ENCODE assay signal across 8 cellular contexts in the genomic region with DNA sequence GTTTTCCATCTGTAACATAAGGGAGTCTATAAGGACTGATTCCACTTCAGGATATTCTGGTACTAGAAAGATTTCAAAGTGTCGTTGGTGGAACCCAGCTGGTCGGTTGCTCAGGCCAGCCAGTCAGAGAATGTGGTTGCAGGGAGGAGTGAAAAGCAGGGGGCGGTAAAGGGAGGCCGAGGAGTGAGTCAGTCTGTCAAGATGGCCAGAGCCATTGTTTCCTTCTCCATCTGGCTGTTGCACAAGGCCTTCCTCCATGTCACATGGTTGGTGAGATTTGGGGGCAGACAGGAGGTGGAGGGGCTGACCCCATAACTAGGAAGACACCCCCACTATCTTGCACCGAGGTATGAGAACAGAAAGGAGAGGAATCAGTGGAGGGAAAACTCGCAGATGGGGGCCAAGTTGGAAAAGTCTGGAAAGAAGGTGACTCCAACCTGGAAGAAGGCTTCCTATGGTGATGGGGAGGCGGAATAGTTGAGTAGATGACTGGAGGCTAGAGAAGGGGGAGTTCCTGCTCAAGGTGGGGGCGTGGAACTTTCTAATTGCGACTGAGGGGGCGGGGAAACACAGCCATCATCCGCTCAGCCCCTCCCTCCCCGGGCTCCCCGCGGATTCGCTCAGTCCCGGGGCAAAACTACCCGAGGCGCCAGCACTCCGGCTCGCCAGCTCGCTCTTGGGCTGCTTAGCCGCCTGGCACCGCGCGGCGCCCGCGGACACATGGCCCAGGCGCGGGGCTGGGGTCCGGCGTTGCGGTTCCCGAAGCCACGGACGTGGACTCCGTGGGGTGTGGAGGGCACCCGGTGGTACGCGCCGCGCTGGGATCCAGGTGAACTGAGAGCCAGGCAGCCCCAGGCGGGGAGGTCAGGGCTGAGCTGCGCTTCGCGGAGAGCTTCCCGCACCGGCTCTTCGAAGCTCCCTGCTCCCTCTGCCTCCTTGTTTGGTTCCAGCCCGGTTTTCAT. TPM values are rescaled to one million over a fixed set of nuclear protein-coding genes. Genes with fewer than 3 reads are reported as not detected.
A peak's percentile ranks its signal among the peaks of the same experiment; 100 is the strongest.
DNase-seq lines count a peak whose midpoint lies in the region; ATAC-seq and TF ChIP-seq lines count a peak whose summit lies in the region.

No MANE protein-coding gene starts in this region.

- peaks cover 14% of the 10 kb centered on the region for H3K27me3 Mint-ChIP-seq in activated CD4-positive, alpha-beta T cell treated with anti-CD3 and anti-CD28 coated beads for 36 hours
- peaks cover 18 to 21% of the 10 kb centered on the region in 2 donors for H3K27me3 Mint-ChIP-seq in natural killer cell treated with Interleukin-12 subunit alpha and Interleukin-12 subunit beta and Interleukin-15 and Interleukin-18, amount 100 ng/mL, for 72 hours

- H3K4me3 ChIP-seq in epithelial cell of esophagus (ENCODE audit: low read length) = no peak overlapping the region

- H3K27ac Mint-ChIP-seq in activated CD4-positive, alpha-beta T cell treated with anti-CD3 and anti-CD28 coated beads for 36 hours = no peak overlapping the region
- H3K27ac Mint-ChIP-seq in natural killer cell treated with Interleukin-12 subunit alpha and Interleukin-12 subunit beta and Interleukin-15 and Interleukin-18, amount 100 ng/mL, for 72 hours = no peak overlapping the region

- peak; percentile 74 for ATAC-seq in activated CD4-positive, alpha-beta T cell treated with anti-CD3 and anti-CD28 coated beads for 36 hours
- peak; percentile 54 to 58 for ATAC-seq in natural killer cell treated with Interleukin-12 subunit alpha and Interleukin-12 subunit beta and Interleukin-15 and Interleukin-18, amount 100 ng/mL, for 72 hours
- ATAC-seq in HG02981 (IDR thresholded peaks at IDR 0.05; ENCODE audit: unreplicated experiment) = no peak

- H3K9me3 Mint-ChIP-seq in activated CD4-positive, alpha-beta T cell treated with anti-CD3 and anti-CD28 coated beads for 36 hours (ENCODE audit: low read depth) = no peaks in the 10 kb centered on the region
- H3K9me3 Mint-ChIP-seq in natural killer cell treated with Interleukin-12 subunit alpha and Interleukin-12 subunit beta and Interleukin-15 and Interleukin-18, amount 100 ng/mL, for 72 hours = no peaks in the 10 kb centered on the region

- CTCF ChIA-PET in activated CD4-positive, alpha-beta T cell treated with anti-CD3 and anti-CD28 coated beads for 36 hours (lab: Charles Lee) = interaction anchor here (0.6 to 1.3 kb wide), 2 partner anchors 22 to 143 kb away, joined by 3 read pairs; a partner anchor contains a TSS

- no peak for TF ChIP-seq CTCF in epithelial cell of esophagus (IDR thresholded peaks at IDR 0.05; ENCODE audit: insufficient read depth, low read depth, low read length, missing control alignments)

- H3K4me1 Mint-ChIP-seq in activated CD4-positive, alpha-beta T cell treated with anti-CD3 and anti-CD28 coated beads for 36 hours = peaks cover 19% of the 10 kb centered on the region
- H3K4me1 Mint-ChIP-seq in natural killer cell treated with Interleukin-12 subunit alpha and Interleukin-12 subunit beta and Interleukin-15 and Interleukin-18, amount 100 ng/mL, for 72 hours (ENCODE audit: low read depth in 2 of 2) = peaks cover 5 to 17% of the 10 kb centered on the region in 2 donors

- peak overlapping the region; percentile 38 for H3K4me3 Mint-ChIP-seq in activated CD4-positive, alpha-beta T cell treated with anti-CD3 and anti-CD28 coated beads for 36 hours
- peak overlapping the region; percentile 83 for H3K4me3 Mint-ChIP-seq in natural killer cell treated with Interleukin-12 subunit alpha and Interleukin-12 subunit beta and Interleukin-15 and Interleukin-18, amount 100 ng/mL, for 72 hours

- POLR2A ChIA-PET in activated CD4-positive, alpha-beta T cell treated with anti-CD3 and anti-CD28 coated beads for 36 hours (lab: Charles Lee) = no interaction called here

- H3K36me3 Mint-ChIP-seq in activated CD4-positive, alpha-beta T cell treated with anti-CD3 and anti-CD28 coated beads for 36 hours (ENCODE audit: low read depth) = no peaks in the 10 kb centered on the region
- H3K36me3 Mint-ChIP-seq in natural killer cell treated with Interleukin-12 subunit alpha and Interleukin-12 subunit beta and Interleukin-15 and Interleukin-18, amount 100 ng/mL, for 72 hours = no peaks in the 10 kb centered on the region

- intact Hi-C loops in activated CD4-positive, alpha-beta T cell treated with anti-CD3 and anti-CD28 coated beads for 36 hours (cut with DNase I, micrococcal nuclease) = no loop called here

- peak; percentile 46 for DNase-seq in activated CD4-positive, alpha-beta T cell treated with anti-CD3 and anti-CD28 coated beads for 36 hours
- no peak for DNase-seq in activated CD4-positive, alpha-beta T cell treated with anti-CD3 and anti-CD28 coated beads, Interleukin-2, amount 50 U/mL, for 4 hours
- DNase-seq in SKM-1 (lab: John Stamatoyannopoulos, UW; ENCODE audit: unreplicated experiment) = peak; percentile 27
- DNase-seq in epithelial cell of esophagus (ENCODE audit: low read depth) = peak; percentile 17
- no peak for DNase-seq in natural killer cell treated with Interleukin-12 subunit alpha and Interleukin-12 subunit beta and Interleukin-15 and Interleukin-18, amount 100 ng/mL, for 72 hours (ENCODE audit: low spot score)
- no peak for DNase-seq in NCI-H1092 treated with DMSO at 0.1 percent for 48 hours (lab: John Stamatoyannopoulos, UW)
- no peak for DNase-seq in NCI-H1105 (lab: John Stamatoyannopoulos, UW)

RNA-seq across cellular contexts. Expression of a gene that starts 38.5 kb away (rescaled TPM):
- total RNA-seq in activated CD4-positive, alpha-beta T cell treated with anti-CD3 and anti-CD28 coated beads for 36 hours = under 1 TPM; 0.07 to 0.11 TPM
- 1 to 10 TPM in 1 of 2 donors, under 1 TPM in 1; 0.86 to 3.1 TPM for total RNA-seq in natural killer cell treated with Interleukin-12 subunit alpha and Interleukin-12 subunit beta and Interleukin-15 and Interleukin-18, amount 100 ng/mL, for 72 hours

Comparison
In these comparisons a context has a peak if more than half of its experiments do, and no peak if none do; other contexts are left out.
1. DNase-seq: peak in activated CD4-positive, alpha-beta T cell treated with anti-CD3 and anti-CD28 coated beads for 36 hours (single experiment), SKM-1 (single experiment) and epithelial cell of esophagus (single experiment); none in activated CD4-positive, alpha-beta T cell treated with anti-CD3 and anti-CD28 coated beads, Interleukin-2, amount 50 U/mL, for 4 hours (0 of 2), natural killer cell treated with Interleukin-12 subunit alpha and Interleukin-12 subunit beta and Interleukin-15 and Interleukin-18, amount 100 ng/mL, for 72 hours (single experiment), NCI-H1092 treated with DMSO at 0.1 percent for 48 hours (single experiment) and NCI-H1105 (single experiment).